ENCODE assay signal across 11 cellular contexts in genomic region chr3:58206406-58207011, GRCh38. TPM values are rescaled to one million over a fixed set of nuclear protein-coding genes. Genes with fewer than 3 reads are reported as not detected.
A peak's percentile ranks its signal among the peaks of the same experiment; 100 is the strongest.
DNase-seq lines count a peak whose midpoint lies in the region; ATAC-seq, FAIRE-seq and TF ChIP-seq lines count a peak whose summit lies in the region.
"Had no signal": no experiment of that assay in that cellular context is flagged by ENCODE, and none has a peak within 500 bp of the region (broad histone marks: within the 10 kb centered on the region; RNA-seq: fewer than 3 reads in every experiment).

No MANE protein-coding gene starts in this region.

- ATAC-seq in foreskin keratinocyte (peak; percentile 79), left lung (no peak), HG03045 (IDR thresholded peaks at IDR 0.05; ENCODE audit: unreplicated experiment) (no peak)

- no peaks in the 10 kb centered on the region for H3K36me3 ChIP-seq in left lung

- H3K4me1 ChIP-seq in foreskin keratinocyte (peaks cover 12% of the 10 kb centered on the region), left lung (no peaks in the 10 kb centered on the region)

- intact Hi-C loops in left lung (cut with DNase I) = no loop called here

- no peak for TF ChIP-seq CTCF in foreskin keratinocyte (conservative IDR thresholded peaks at IDR 0.05)
- TF ChIP-seq CTCF in left lung (IDR thresholded peaks at IDR 0.05) = no peak

- H3K27ac ChIP-seq in foreskin keratinocyte (peak overlapping the region; percentile 33), left lung (no peak overlapping the region)
- H3K27ac ChIP-seq: KMS-11 had no signal

- no peak overlapping the region for H3K4me3 ChIP-seq in left lung

- peak; percentile 67 for FAIRE-seq in GM12892 (lab: Jason Lieb, UNC)
- FAIRE-seq: endometrium had no signal

- TF ChIP-seq POLR2A in GM12892 (IDR thresholded peaks at IDR 0.05; ENCODE audit: low read depth, low read length) = no peak

- no peaks in the 10 kb centered on the region for H3K9me3 ChIP-seq in left lung

- no peaks in the 10 kb centered on the region for H3K27me3 ChIP-seq in foreskin keratinocyte
- H3K27me3 ChIP-seq in left lung = no peaks in the 10 kb centered on the region

- DNase-seq in AG08396 (ENCODE audit: low spot score) (peak; percentile 37), GM12892 (ENCODE audit: insufficient read length) (no peak), foreskin keratinocyte (peak; percentile 69 to 70), NCI-H2196 (lab: John Stamatoyannopoulos, UW; ENCODE audit: unreplicated experiment) (no peak), NCI-H1092 treated with DMSO at 0.1 percent for 48 hours (lab: John Stamatoyannopoulos, UW) (no peak), left lung (no peak)
- DNase-seq in activated T-cell treated with anti-CD3 and anti-CD28 coated beads, Interleukin-2, amount 50 U/mL, for 48 hours = peak; percentile 60 to 69

RNA-seq across cellular contexts. Expression of gene DNASE1L3, which starts 4.3 kb away (rescaled TPM):
- polyA plus RNA-seq in GM12892 (2012; ENCODE audit: missing spikeins) = 5.2 TPM
- total RNA-seq in foreskin keratinocyte (not detected in 2 replicates), left lung (1 to 10 TPM; 1.2 to 3.0 TPM)
- polyA plus RNA-seq in foreskin keratinocyte = not detected in 2 replicates
- total RNA-seq: activated CD8-positive, alpha-beta memory T cell treated with anti-CD3 and anti-CD28 coated beads for 36 hours had no signal

RNA-seq across cellular contexts. Expression of gene ABHD6, which starts 31.1 kb away (rescaled TPM):
- polyA plus RNA-seq in GM12892 (2012; ENCODE audit: missing spikeins) = 6.8 TPM
- total RNA-seq in foreskin keratinocyte = 7.4 and 8.5 TPM in 2 replicates
- polyA plus RNA-seq in foreskin keratinocyte = 3.9 and 6.3 TPM in 2 replicates
- 10 to 100 TPM; 12.7 TPM for total RNA-seq in left lung

Comparison
In these comparisons a context has a peak if more than half of its experiments do, and no peak if none do; other contexts are left out.
1. DNase-seq: peak in AG08396 (single experiment), activated T-cell treated with anti-CD3 and anti-CD28 coated beads, Interleukin-2, amount 50 U/mL, for 48 hours (2 of 2) and foreskin keratinocyte (2 of 2); none in GM12892 (single experiment), NCI-H2196 (single experiment), NCI-H1092 treated with DMSO at 0.1 percent for 48 hours (single experiment) and left lung (0 of 2).